Comparison of ENCODE assay signal across 8 cellular contexts in the genomic region with DNA sequence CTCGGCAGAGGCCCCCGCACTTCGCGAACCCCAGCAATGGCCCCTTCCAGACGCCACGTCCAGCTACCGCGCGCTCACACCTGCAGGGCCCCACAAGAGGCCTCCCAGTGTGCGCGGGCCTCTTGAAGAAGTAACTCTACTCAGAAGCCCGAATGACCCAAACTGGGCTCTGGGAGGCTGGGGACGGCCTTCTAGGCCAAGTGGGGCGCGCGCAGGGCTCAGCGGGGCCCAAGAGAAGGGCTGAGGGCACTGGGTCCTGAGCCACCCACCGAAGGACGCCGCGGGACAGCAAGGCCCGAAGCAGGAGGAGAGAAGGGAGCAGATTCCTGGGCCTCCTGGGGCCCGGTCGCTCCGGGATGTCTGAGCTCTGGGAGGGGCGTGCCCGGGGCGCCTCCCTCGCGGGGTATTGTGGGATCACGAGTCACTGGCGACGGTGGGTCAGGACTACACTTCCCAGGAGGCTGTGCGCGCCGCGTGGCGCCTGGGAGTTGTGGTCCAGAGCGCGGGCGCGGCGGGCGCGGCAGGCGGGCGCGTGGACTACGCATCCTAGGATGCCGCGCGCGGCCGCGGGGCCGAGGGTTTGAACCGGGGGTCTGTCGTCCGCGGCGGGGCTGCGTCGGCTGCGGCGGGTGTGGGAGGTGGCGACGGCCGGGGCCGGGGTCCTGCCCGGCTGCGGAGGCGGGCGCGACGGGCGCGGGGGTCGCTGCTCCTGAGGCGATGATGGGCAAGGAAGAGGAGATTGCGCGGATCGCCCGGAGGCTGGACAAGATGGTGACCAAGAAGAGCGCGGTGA. TPM values are rescaled to one million over a fixed set of nuclear protein-coding genes. Genes with fewer than 3 reads are reported as not detected.
DNase-seq lines count a peak whose midpoint lies in the region; ATAC-seq and TF ChIP-seq lines count a peak whose summit lies in the region.

A gene (plus strand): TSS at position 603 of the 793 bp plus-strand sequence. CDS start 115 bp downstream, at position 718.

- ATAC-seq in GM18907 (IDR thresholded peaks at IDR 0.05; ENCODE audit: unreplicated experiment) = peak; percentile 78
- peak; percentile 75 for ATAC-seq in HG03175 (IDR thresholded peaks at IDR 0.05; ENCODE audit: unreplicated experiment)

- POLR2A ChIA-PET in A673 (lab: Charles Lee; ENCODE audit: low non-redundant PET) = interaction anchor here (0.6 kb wide), 1 partner anchor 1187 kb away, joined by 5 read pairs; no protein-coding TSS in a partner anchor

- no peaks in the 10 kb centered on the region for H3K9me3 ChIP-seq in A673 (ENCODE audit: low read depth, low read length, poor library complexity, severe bottlenecking)

- DNase-seq in A673 (ENCODE audit: low spot score) (peak; percentile 98), NCI-H226 (peak; percentile 95), caudate nucleus (lab: John Stamatoyannopoulos, UW) (peak; percentile 40 to 98 (median 95)), iris pigment epithelial cell (ENCODE audit: low read depth) (peak; percentile 98)
- peak; percentile 89 to 92 (median 90) for DNase-seq in activated CD4-positive, CD25-positive, alpha-beta regulatory T cell (lab: John Stamatoyannopoulos, UW)
- peak; percentile 94 to 95 for DNase-seq in stimulated activated CD4-positive, alpha-beta T cell treated with anti-CD3 and anti-CD28 coated beads, Interleukin-12 subunit alpha, Interleukin-12 subunit beta, amount 100 ng/mL, for 24 hours (ENCODE audit: low read depth in 2 of 2)

- H3K27ac ChIP-seq in A673 (ENCODE audit: low read depth, low read length, poor library complexity, severe bottlenecking) (peak within 1 kb of the TSS; percentile 74), caudate nucleus (ENCODE audit: low read depth, low read length) (peak within 1 kb of the TSS; percentile 82)

- intact Hi-C loops in A673 (cut with micrococcal nuclease; ENCODE audit: unreplicated experiment) = no loop called here

- H3K4me1 ChIP-seq in A673 (ENCODE audit: insufficient read depth, low read length, poor library complexity, severe bottlenecking) = peaks cover 18% of the 10 kb centered on the region

- no peak for TF ChIP-seq CTCF in A673 (conservative IDR thresholded peaks at IDR 0.05; ENCODE audit: low read depth, low read length)

- no peaks in the 10 kb centered on the region for H3K27me3 ChIP-seq in A673 (replicated peaks; ENCODE audit: insufficient read depth, low read depth, low read length, poor library complexity)

- no TSS peak for BruUV-seq in A673 (replicated peaks; lab: Mats Ljungman, UMichigan)

- CTCF ChIA-PET in A673 (lab: Charles Lee) = interaction anchor here (0.7 kb wide), 1 partner anchor 20 kb away, joined by 3 read pairs; no protein-coding TSS in a partner anchor

- no peaks in the 10 kb centered on the region for H3K36me3 ChIP-seq in A673 (ENCODE audit: insufficient read depth, low read length, poor library complexity, severe bottlenecking)

- H3K4me3 ChIP-seq in A673 (ENCODE audit: low read depth, low read length, poor library complexity, severe bottlenecking) = peak within 1 kb of the TSS; percentile 93

RNA-seq across cellular contexts. Expression of the gene that starts here (rescaled TPM):
- total RNA-seq in A673 (2021) = 35.0 and 41.3 TPM in 2 replicates

Comparison
In these comparisons a context has a peak if more than half of its experiments do, and no peak if none do; other contexts are left out.
1. Peak in every context shown above with its lines: DNase-seq, ATAC-seq, H3K4me3 ChIP-seq and H3K27ac ChIP-seq.